In genomic region chr7:100122067-100122466, GRCh38 we compare ENCODE assay signal across 10 cellular contexts.
DNase-seq lines count a peak whose midpoint lies in the region; ATAC-seq and TF ChIP-seq lines count a peak whose summit lies in the region.
"Had no signal": no experiment of that assay in that cellular context is flagged by ENCODE, and none has a peak within 500 bp of the region (broad histone marks: within the 10 kb centered on the region; RNA-seq: fewer than 3 reads in every experiment).

No MANE protein-coding gene starts in this region.

- ATAC-seq in GM19467 (IDR thresholded peaks at IDR 0.05; ENCODE audit: unreplicated experiment) = no peak
- ATAC-seq: mucosa of descending colon had no signal

- peak; percentile 78 to 96 (median 93) for DNase-seq in NCI-H1417 (lab: John Stamatoyannopoulos, UW)
- peak; percentile 78 for DNase-seq in SHP77 treated with DMSO at 0.1 percent for 48 hours (lab: John Stamatoyannopoulos, UW)
- no peak for DNase-seq in hippocampal formation (lab: John Stamatoyannopoulos, UW)
- DNase-seq in effector CD8-positive, alpha-beta T cell (lab: John Stamatoyannopoulos, UW) = no peak
- DNase-seq: activated CD4-positive, alpha-beta T cell treated with anti-CD3 and anti-CD28 coated beads, Interleukin-2, amount 50 U/mL, for 48 hours; DND-41; testis had no signal

- TF ChIP-seq CTCF in 22Rv1 (IDR thresholded peaks at IDR 0.05) = no peak

- peak overlapping the region; percentile 45; the same call in 1 of the 2 replicates for H3K27ac ChIP-seq in 22Rv1
- H3K27ac ChIP-seq: testis had no signal

Comparison
In these comparisons a context has a peak if more than half of its experiments do, and no peak if none do; other contexts are left out.
1. DNase-seq: peak in NCI-H1417 (3 of 3) and SHP77 treated with DMSO at 0.1 percent for 48 hours (single experiment); none in hippocampal formation (0 of 2) and effector CD8-positive, alpha-beta T cell (single experiment).